8 cellular contexts compared by ENCODE assay signal in genomic region chr6:134372603-134373281, GRCh38. TPM values are rescaled to one million over a fixed set of nuclear protein-coding genes. Genes with fewer than 3 reads are reported as not detected.
A peak's percentile ranks its signal among the peaks of the same experiment; 100 is the strongest.
DNase-seq lines count a peak whose midpoint lies in the region; ATAC-seq, FAIRE-seq and TF ChIP-seq lines count a peak whose summit lies in the region.

No MANE protein-coding gene starts in this region.

- no peak for TF ChIP-seq POLR2A in A549 (IDR thresholded peaks at IDR 0.05; ENCODE audit: low read length)

- H3K4me3 ChIP-seq in A549 (no peak overlapping the region), liver (ENCODE audit: low read depth in 1 of 3, low read length in 3 of 3) (no peak overlapping the region)

- H3K4me1 ChIP-seq in A549: peaks cover 19% of the 10 kb centered on the region
- H3K4me1 ChIP-seq in liver (ENCODE audit: control insufficient read depth in 4 of 4, insufficient read depth in 4 of 4, low read length in 3 of 4): peaks cover 0 to 3% (median 0%) of the 10 kb centered on the region in 4 donors

- H3K27ac ChIP-seq in A549 (peak overlapping the region; percentile 71 to 74), liver (ENCODE audit: low read depth in 1 of 2, low read length in 2 of 2) (peak overlapping the region; percentile 15 to 57)

- ATAC-seq in A549: peak; percentile 49 to 56; a peak in 1 of 6 replicates
- peak; percentile 31 for ATAC-seq in HG02759 (IDR thresholded peaks at IDR 0.05; ENCODE audit: unreplicated experiment)
- no peak for ATAC-seq in GM18870 (IDR thresholded peaks at IDR 0.05; ENCODE audit: unreplicated experiment)

- DNase-seq in A549 (ENCODE audit: low read depth in 1 of 2, low spot score in 1 of 2): peak; percentile 5 to 38
- DNase-seq in astrocyte of the hippocampus (ENCODE audit: low read depth, low spot score): peak; percentile 10
- no peak for DNase-seq in HPDE6-E6E7 (ENCODE audit: extremely low spot score)
- no peak for DNase-seq in T1000 (lab: John Stamatoyannopoulos, UW)
- DNase-seq in HK-2 (ENCODE audit: unreplicated experiment): no peak

- no peak overlapping the region for H3K9ac ChIP-seq in liver (ENCODE audit: low read depth in 1 of 2, low read length in 2 of 2)

- no peak for TF ChIP-seq CTCF in A549 (IDR thresholded peaks at IDR 0.05)
- TF ChIP-seq CTCF in liver (IDR thresholded peaks at IDR 0.05; ENCODE audit: low read depth, low read length, missing input control): no peak

- 68% methylated on average over 4 of the region's 4 CpGs for WGBS in A549 (ENCODE audit: missing lambda C conversion rate)
- WGBS in liver: 62% methylated on average over 4 of the region's 4 CpGs

- H3K27me3 ChIP-seq in liver (ENCODE audit: control insufficient read depth in 4 of 4, insufficient read depth in 4 of 4, low read length in 3 of 4): no peaks in the 10 kb centered on the region

- no peaks in the 10 kb centered on the region for H3K9me3 ChIP-seq in A549
- H3K9me3 ChIP-seq in liver (ENCODE audit: control insufficient read depth in 4 of 4, low read length in 3 of 4): no peaks in the 10 kb centered on the region

- no peak for TF ChIP-seq EP300 in A549 (IDR thresholded peaks at IDR 0.05)

- no peaks in the 10 kb centered on the region for H3K36me3 ChIP-seq in liver (ENCODE audit: control insufficient read depth in 4 of 4, insufficient read depth in 3 of 4, low read depth in 1 of 4, low read length in 3 of 4)

- POLR2A ChIA-PET in A549 (lab: Yijun Ruan, JAX): interaction anchor here (0.9 kb wide), 1 partner anchor 8 kb away, joined by 5 read pairs; no protein-coding TSS in a partner anchor

- FAIRE-seq in A549 (lab: Jason Lieb, UNC): no peak

- H3K4me2 ChIP-seq in A549: peak overlapping the region; percentile 58

- TF ChIP-seq RAD21 in A549 (conservative IDR thresholded peaks at IDR 0.05 in 1 of 2, IDR thresholded peaks at IDR 0.05 in 1 of 2) (no peak), liver (IDR thresholded peaks at IDR 0.05) (peak in 1 of 2 donors; percentile 7)

- CTCF ChIA-PET in A549 (lab: Yijun Ruan, JAX): interaction anchor here (0.9 to 1.1 kb wide), 2 partner anchors 509 to 568 kb away, joined by 3 read pairs; no protein-coding TSS in a partner anchor

TF ChIP-seq in A549, 52 proteins besides CTCF, POLR2A, EP300 and RAD21:
- TF ChIP-seq SMC3 (IDR thresholded peaks at IDR 0.05) (0 out of 3 replicates have a peak, but pooled peaks have one; percentile 3), CEBPB (IDR thresholded peaks at IDR 0.05) (peak; percentile 84 to 85), CBX2 (IDR thresholded peaks at IDR 0.05; ENCODE audit: borderline replicate concordance, low read depth) (no peak)

TF ChIP-seq in liver, 16 proteins besides CTCF, POLR2A, EP300 and RAD21:
- peak in 1 of 2 donors; percentile 3 for TF ChIP-seq RXRA (IDR thresholded peaks at IDR 0.05)
- no peak for TF ChIP-seq FOXA2 (IDR thresholded peaks at IDR 0.05)
- TF ChIP-seq GABPA (IDR thresholded peaks at IDR 0.05 in 1 of 2, conservative IDR thresholded peaks at IDR 0.05 in 1 of 2): no peak
- TF ChIP-seq ATF3 (IDR thresholded peaks at IDR 0.05): no peak
- peak in 1 of 2 donors; percentile 31 for TF ChIP-seq HNF4A (conservative IDR thresholded peaks at IDR 0.05)

RNA-seq across cellular contexts. Expression of gene SGK1, which starts 54.8 kb away (rescaled TPM):
- polyA plus RNA-seq in A549 (2011; rRNA removed): 131 and 133 TPM in 2 replicates
- polyA plus RNA-seq in A549 (2012; cell fraction: cytosol; rRNA removed): 105 and 117 TPM in 2 replicates
- polyA plus RNA-seq in A549 (2012; cell fraction: nucleus; rRNA removed): 226 and 278 TPM in 2 replicates
- 32.0 to 41.5 TPM (median 41.3 TPM) in 3 replicates for polyA plus RNA-seq in A549 (2017; fragmentation: RNase III; extraction: RNeasy Plus Mini Kit Qiagen cat#74134 plus additional on column Dnase treatment)
- 143 and 146 TPM in 2 replicates for polyA minus RNA-seq in A549 (2011; rRNA and poly(A)+ RNA removed)
- 100 to 1,000 TPM in 1 of 2 donors, 10 to 100 TPM in 1; 39.0 to 113 TPM for total RNA-seq in liver
- 10 to 100 TPM; 28.0 to 31.8 TPM for polyA plus RNA-seq in liver

Comparison
In these comparisons a context has a peak if more than half of its experiments do, and no peak if none do; other contexts are left out.
1. DNase-seq: peak in A549 (2 of 2) and astrocyte of the hippocampus (single experiment); none in HPDE6-E6E7 (single experiment), T1000 (single experiment) and HK-2 (single experiment).